In genomic region chr19:14081797-14082674, GRCh38 we compare ENCODE assay signal across 8 cellular contexts. TPM values are rescaled to one million over a fixed set of nuclear protein-coding genes. Genes with fewer than 3 reads are reported as not detected.
DNase-seq lines count a peak whose midpoint lies in the region; ATAC-seq and TF ChIP-seq lines count a peak whose summit lies in the region.

No MANE protein-coding gene starts in this region.

- no peaks in the 10 kb centered on the region for H3K36me3 Mint-ChIP-seq in activated CD4-positive, alpha-beta memory T cell treated with anti-CD3 and anti-CD28 coated beads for 36 hours

- TF ChIP-seq POLR2A in prostate gland (IDR thresholded peaks at IDR 0.05), result no peak

- DNase-seq in activated CD4-positive, alpha-beta memory T cell treated with anti-CD3 and anti-CD28 coated beads for 36 hours, result peak; percentile 61
- DNase-seq in foreskin keratinocyte, result peak; percentile 68 to 83
- DNase-seq in prostate gland (ENCODE audit: low spot score), result peak; percentile 33
- DNase-seq in NCI-H2081 treated with DMSO at 0.1 percent for 48 hours (lab: John Stamatoyannopoulos, UW), result no peak
- no peak for DNase-seq in COLO829 (ENCODE audit: low spot score)
- no peak for DNase-seq in NCI-H187 treated with DMSO at 0.1 percent for 48 hours (lab: John Stamatoyannopoulos, UW)

- peaks cover 2% of the 10 kb centered on the region for H3K27me3 Mint-ChIP-seq in activated CD4-positive, alpha-beta memory T cell treated with anti-CD3 and anti-CD28 coated beads for 36 hours

- POLR2A ChIA-PET in activated CD4-positive, alpha-beta memory T cell treated with anti-CD3 and anti-CD28 coated beads for 36 hours (lab: Charles Lee), result interaction anchor here (1.0 to 2.2 kb wide), 6 partner anchors 9 to 220 kb away, joined by 3 to 7 read pairs (median 4); partner anchors contain the start of genes ASF1B, RFX1 and SAMD1

- H3K4me1 Mint-ChIP-seq in activated CD4-positive, alpha-beta memory T cell treated with anti-CD3 and anti-CD28 coated beads for 36 hours (ENCODE audit: low read depth), result peaks cover 17% of the 10 kb centered on the region

- H3K9me3 Mint-ChIP-seq in activated CD4-positive, alpha-beta memory T cell treated with anti-CD3 and anti-CD28 coated beads for 36 hours, result no peaks in the 10 kb centered on the region

- ATAC-seq in GM18858 (IDR thresholded peaks at IDR 0.05; ENCODE audit: unreplicated experiment) (peak; percentile 14), HG03060 (IDR thresholded peaks at IDR 0.05; ENCODE audit: low read depth, unreplicated experiment) (peak; percentile 4), foreskin keratinocyte (peak; percentile 55)

- CTCF ChIA-PET in activated CD4-positive, alpha-beta memory T cell treated with anti-CD3 and anti-CD28 coated beads for 36 hours (lab: Charles Lee), result interaction anchor here (0.7 to 3.3 kb wide), 9 partner anchors 8 to 202 kb away, joined by 3 to 18 read pairs (median 4); partner anchors contain the start of genes ASF1B and MISP3

- peak overlapping the region; percentile 70 to 88 for H3K4me3 ChIP-seq in prostate gland

- H3K27ac ChIP-seq in foreskin keratinocyte (peak overlapping the region; percentile 64), prostate gland (peak overlapping the region; percentile 87 to 91)

- H3K27me3 ChIP-seq in foreskin keratinocyte (no peaks in the 10 kb centered on the region), prostate gland (replicated peaks; ENCODE audit: insufficient read depth) (no peaks in the 10 kb centered on the region)

- no peak for TF ChIP-seq CTCF in foreskin keratinocyte (conservative IDR thresholded peaks at IDR 0.05)
- TF ChIP-seq CTCF in prostate gland (IDR thresholded peaks at IDR 0.05), result no peak

- H3K27ac Mint-ChIP-seq in activated CD4-positive, alpha-beta memory T cell treated with anti-CD3 and anti-CD28 coated beads for 36 hours, result peak overlapping the region; percentile 87

- no peaks in the 10 kb centered on the region for H3K9me3 ChIP-seq in prostate gland

- intact Hi-C loops in activated CD4-positive, alpha-beta memory T cell treated with anti-CD3 and anti-CD28 coated beads for 36 hours (cut with micrococcal nuclease), result loop anchor here (1.0 to 10.0 kb wide), 6 partner anchors 8 to 307 kb away; partner anchors contain the start of genes ASF1B, C19orf53, DCAF15 and PRKACA
- intact Hi-C loops in prostate gland (cut with DNase I), result loop anchor here (10.0 kb wide), 1 partner anchor 307 kb away; the partner anchor contains the start of gene C19orf53

- 20% methylated on average over 24 of the region's 24 CpGs for WGBS in prostate gland

- H3K4me3 Mint-ChIP-seq in activated CD4-positive, alpha-beta memory T cell treated with anti-CD3 and anti-CD28 coated beads for 36 hours, result peak overlapping the region; percentile 84

- no peaks in the 10 kb centered on the region for H3K36me3 ChIP-seq in prostate gland

- peaks cover 4% of the 10 kb centered on the region for H3K4me1 ChIP-seq in foreskin keratinocyte
- H3K4me1 ChIP-seq in prostate gland (replicated peaks), result no peaks in the 10 kb centered on the region

RNA-seq across cellular contexts. Expression of gene C19orf67, which starts 3.5 kb away (rescaled TPM):
- total RNA-seq in activated CD4-positive, alpha-beta memory T cell treated with anti-CD3 and anti-CD28 coated beads for 36 hours, result not detected
- not detected in 2 replicates for total RNA-seq in foreskin keratinocyte
- not detected in 2 replicates for polyA plus RNA-seq in foreskin keratinocyte
- total RNA-seq in prostate gland, result under 1 TPM in 1 of 2 donors, not detected in 1; 0.97 TPM

RNA-seq across cellular contexts. Expression of gene SAMD1, which starts 8.5 kb away (rescaled TPM):
- total RNA-seq in activated CD4-positive, alpha-beta memory T cell treated with anti-CD3 and anti-CD28 coated beads for 36 hours, result 10 to 100 TPM; 74.5 to 77.6 TPM
- total RNA-seq in foreskin keratinocyte, result 32.3 and 34.2 TPM in 2 replicates
- polyA plus RNA-seq in foreskin keratinocyte, result 39.5 and 40.4 TPM in 2 replicates
- 10 to 100 TPM; 25.4 to 48.2 TPM for total RNA-seq in prostate gland

RNA-seq across cellular contexts. Expression of gene MISP3, which starts 9.4 kb away (rescaled TPM):
- total RNA-seq in activated CD4-positive, alpha-beta memory T cell treated with anti-CD3 and anti-CD28 coated beads for 36 hours, result 1 to 10 TPM; 2.4 to 2.5 TPM
- 0.78 and 1.3 TPM in 2 replicates for total RNA-seq in foreskin keratinocyte
- 1.3 and 1.7 TPM in 2 replicates for polyA plus RNA-seq in foreskin keratinocyte
- total RNA-seq in prostate gland, result 10 to 100 TPM; 12.4 to 17.2 TPM

RNA-seq across cellular contexts. Expression of gene PALM3, which starts 20.2 kb away (rescaled TPM):
- total RNA-seq in activated CD4-positive, alpha-beta memory T cell treated with anti-CD3 and anti-CD28 coated beads for 36 hours, result not detected
- not detected in 2 replicates for total RNA-seq in foreskin keratinocyte
- 0.11 and 0.12 TPM in 2 replicates for polyA plus RNA-seq in foreskin keratinocyte
- total RNA-seq in prostate gland, result 10 to 100 TPM in 1 of 2 donors, 1 to 10 TPM in 1; 1.8 to 16.1 TPM

RNA-seq across cellular contexts. Expression of gene PRKACA, which starts 35.5 kb away (rescaled TPM):
- 10 to 100 TPM; 64.3 to 65.6 TPM for total RNA-seq in activated CD4-positive, alpha-beta memory T cell treated with anti-CD3 and anti-CD28 coated beads for 36 hours
- total RNA-seq in foreskin keratinocyte (36.0 and 37.1 TPM in 2 replicates), prostate gland (100 to 1,000 TPM in 1 of 2 donors, 10 to 100 TPM in 1; 34.8 to 106 TPM)
- polyA plus RNA-seq in foreskin keratinocyte, result 35.2 and 40.0 TPM in 2 replicates

Comparison
In these comparisons a context has a peak if more than half of its experiments do, and no peak if none do; other contexts are left out.
1. ATAC-seq: peak in every context shown above with its lines; median percentile 55 in foreskin keratinocyte; 14 in GM18858; 4 in HG03060.
2. DNase-seq: peak in activated CD4-positive, alpha-beta memory T cell treated with anti-CD3 and anti-CD28 coated beads for 36 hours (single experiment), foreskin keratinocyte (2 of 2) and prostate gland (single experiment); none in NCI-H2081 treated with DMSO at 0.1 percent for 48 hours (single experiment), COLO829 (single experiment) and NCI-H187 treated with DMSO at 0.1 percent for 48 hours (single experiment).